14 cellular contexts compared by ENCODE assay signal in the genomic region with DNA sequence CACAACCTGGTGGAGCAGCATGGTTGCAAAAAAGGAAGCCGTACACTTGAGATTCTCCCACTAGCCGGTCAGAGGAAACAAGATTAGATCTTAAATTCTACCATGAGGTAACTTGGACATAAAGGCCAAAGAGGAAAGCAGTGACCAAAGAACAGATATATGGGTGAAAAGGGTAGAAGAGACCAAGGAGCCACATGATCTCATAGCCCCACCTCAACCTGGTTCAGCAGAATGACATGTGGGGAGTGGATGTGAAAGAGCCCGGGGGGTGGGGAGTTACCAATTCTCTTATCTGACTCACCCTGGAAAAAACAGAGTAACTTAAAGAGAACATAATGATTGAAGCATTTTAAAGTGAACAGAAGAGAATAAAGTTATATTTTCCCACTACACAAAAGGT.
"Had no signal": no experiment of that assay in that cellular context is flagged by ENCODE, and none has a peak within 500 bp of the region (broad histone marks: within the 10 kb centered on the region; RNA-seq: fewer than 3 reads in every experiment).

No MANE protein-coding gene starts in this region.

- H3K27me3 Mint-ChIP-seq: activated CD4-positive, alpha-beta memory T cell treated with anti-CD3 and anti-CD28 coated beads for 36 hours; stimulated activated naive CD8-positive, alpha-beta T cell treated with anti-CD3 and anti-CD28 coated beads, Interleukin-15, amount 100 ng/mL, for 72 hours had no signal

- H3K36me3 ChIP-seq: gastrocnemius medialis, ovary, upper lobe of right lung had no signal

- ATAC-seq: gastrocnemius medialis; left ventricle myocardium superior; stimulated activated naive CD8-positive, alpha-beta T cell treated with anti-CD3 and anti-CD28 coated beads, Interleukin-15, amount 100 ng/mL, for 72 hours; upper lobe of right lung had no signal

- FAIRE-seq: astrocyte had no signal

- H3K4me3 Mint-ChIP-seq: activated CD4-positive, alpha-beta memory T cell treated with anti-CD3 and anti-CD28 coated beads for 36 hours; stimulated activated naive CD8-positive, alpha-beta T cell treated with anti-CD3 and anti-CD28 coated beads, Interleukin-15, amount 100 ng/mL, for 72 hours had no signal

- DNase-seq: activated CD4-positive, alpha-beta memory T cell treated with anti-CD3 and anti-CD28 coated beads for 36 hours; activated CD4-positive, alpha-beta T cell treated with anti-CD3 and anti-CD28 coated beads for 1 hour; activated naive CD4-positive, alpha-beta T cell; activated T-cell treated with anti-CD3 and anti-CD28 coated beads, Interleukin-2, amount 50 U/mL, for 48 hours; gastrocnemius medialis; islet precursor cell; left ventricle myocardium superior; ovary; stimulated activated CD4-positive, alpha-beta T cell treated with anti-CD3 and anti-CD28 coated beads, Interleukin-4, amount 100 ng/mL, for 1 hour; stimulated activated naive CD8-positive, alpha-beta T cell treated with anti-CD3 and anti-CD28 coated beads, Interleukin-15, amount 100 ng/mL, for 72 hours; T-helper 2 cell; testis; upper lobe of right lung had no signal

- H3K9me3 ChIP-seq: gastrocnemius medialis, ovary, testis, upper lobe of right lung had no signal

- H3K4me3 ChIP-seq: gastrocnemius medialis, ovary, testis, upper lobe of right lung had no signal

- H3K4me1 ChIP-seq: gastrocnemius medialis, testis, upper lobe of right lung had no signal

- H3K27ac Mint-ChIP-seq: activated CD4-positive, alpha-beta memory T cell treated with anti-CD3 and anti-CD28 coated beads for 36 hours; stimulated activated naive CD8-positive, alpha-beta T cell treated with anti-CD3 and anti-CD28 coated beads, Interleukin-15, amount 100 ng/mL, for 72 hours had no signal

- H3K36me3 Mint-ChIP-seq: activated CD4-positive, alpha-beta memory T cell treated with anti-CD3 and anti-CD28 coated beads for 36 hours had no signal

- H3K27me3 ChIP-seq: gastrocnemius medialis, ovary, testis, upper lobe of right lung had no signal

- H3K27ac ChIP-seq: gastrocnemius medialis, ovary, testis, upper lobe of right lung had no signal

- H3K4me1 Mint-ChIP-seq: stimulated activated naive CD8-positive, alpha-beta T cell treated with anti-CD3 and anti-CD28 coated beads, Interleukin-15, amount 100 ng/mL, for 72 hours had no signal
